ENCODE assay signal across 25 cellular contexts in the genomic region with DNA sequence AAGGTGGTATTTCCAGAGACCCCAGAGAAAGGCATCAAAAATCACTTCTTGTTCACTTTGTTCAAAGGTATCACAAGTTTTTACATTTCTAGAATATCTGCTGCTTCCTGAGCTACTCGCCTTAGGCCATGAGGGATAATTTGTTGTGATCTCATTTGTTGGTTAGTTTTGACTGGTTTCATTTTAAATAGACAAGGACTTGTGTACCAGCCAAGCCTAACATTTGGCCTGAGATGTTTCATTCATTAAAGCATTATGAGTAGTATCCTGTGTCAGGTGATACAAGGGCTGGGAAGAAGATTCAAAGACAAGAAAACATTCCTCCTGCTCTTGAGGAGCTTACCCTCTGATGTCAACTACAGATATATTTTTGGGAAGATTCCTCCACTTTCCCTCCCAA.
"Had no signal": no experiment of that assay in that cellular context is flagged by ENCODE, and none has a peak within 500 bp of the region (broad histone marks: within the 10 kb centered on the region; RNA-seq: fewer than 3 reads in every experiment).

No MANE protein-coding gene starts in this region.

- H3K4me3 Mint-ChIP-seq: activated B cell treated with CpG ODN at 0.5 μM for 24 hours; activated CD4-positive, alpha-beta memory T cell treated with anti-CD3 and anti-CD28 coated beads for 36 hours; activated CD4-positive, alpha-beta T cell treated with anti-CD3 and anti-CD28 coated beads, Interleukin-2, amount 10 ng/mL, durations not matched to agents 7 days and 5 days; activated naive CD8-positive, alpha-beta T cell treated with anti-CD3 and anti-CD28 coated beads, Interleukin-2, amount 50 U/mL, for 24 hours; activated T-cell treated with anti-CD3 and anti-CD28 coated beads, Interleukin-2, amount 50 U/mL, for 4 hours; T-cell had no signal

- H3K27ac ChIP-seq: brain microvascular endothelial cell, cardiac muscle cell, Peyer's patch, SJSA1 had no signal

- ATAC-seq: activated naive CD4-positive, alpha-beta T cell treated with anti-CD3 and anti-CD28 coated beads, Interleukin-2, amount 50 U/mL, for 72 hours; activated naive CD8-positive, alpha-beta T cell treated with anti-CD3 and anti-CD28 coated beads, Interleukin-2, amount 50 U/mL, for 24 hours; activated T-cell treated with anti-CD3 and anti-CD28 coated beads, Interleukin-2, amount 50 U/mL, for 4 hours; T-cell had no signal

- DNase-seq: activated B cell treated with CpG ODN at 0.5 μM for 24 hours; activated CD4-positive, alpha-beta memory T cell treated with anti-CD3 and anti-CD28 coated beads for 36 hours; activated CD4-positive, alpha-beta T cell treated with anti-CD3 and anti-CD28 coated beads for 1 hour; activated CD4-positive, alpha-beta T cell treated with anti-CD3 and anti-CD28 coated beads, Interleukin-2, amount 10 ng/mL, durations not matched to agents 7 days and 5 days; activated CD8-positive, alpha-beta memory T cell treated with anti-CD3 and anti-CD28 coated beads for 24 hours; activated effector memory CD4-positive, alpha-beta T cell treated with anti-CD3 and anti-CD28 coated beads, Interleukin-2, amount 50 U/mL, for 16 hours; activated naive CD4-positive, alpha-beta T cell treated with Interleukin-2 at 50 U/mL for 16 hours; activated naive CD8-positive, alpha-beta T cell treated with anti-CD3 and anti-CD28 coated beads, Interleukin-2, amount 50 U/mL, for 24 hours; activated T-cell treated with anti-CD3 and anti-CD28 coated beads, Interleukin-2, amount 50 U/mL, for 4 hours; MG63; NCI-H1105; NCI-H1436; NCI-H1694 treated with DMSO at 0.1 percent for 48 hours; NCI-H2029 treated with DMSO at 0.1 percent for 48 hours; NCI-H510A treated with DMSO at 0.1 percent for 48 hours; NCI-H69; Peyer's patch; SHP77; T-cell; T-helper 2 cell; T1000 had no signal

- H3K27ac Mint-ChIP-seq: activated B cell treated with CpG ODN at 0.5 μM for 24 hours; activated CD4-positive, alpha-beta memory T cell treated with anti-CD3 and anti-CD28 coated beads for 36 hours; activated CD4-positive, alpha-beta T cell treated with anti-CD3 and anti-CD28 coated beads, Interleukin-2, amount 10 ng/mL, durations not matched to agents 7 days and 5 days; activated naive CD4-positive, alpha-beta T cell treated with anti-CD3 and anti-CD28 coated beads, Interleukin-2, amount 50 U/mL, for 72 hours; activated naive CD8-positive, alpha-beta T cell treated with anti-CD3 and anti-CD28 coated beads, Interleukin-2, amount 50 U/mL, for 24 hours; T-cell had no signal

- H3K36me3 ChIP-seq: brain microvascular endothelial cell, cardiac muscle cell, MG63, Peyer's patch, SJSA1 had no signal

- H3K4me3 ChIP-seq: cardiac muscle cell, MG63, Peyer's patch, SJSA1 had no signal

- H3K4me1 Mint-ChIP-seq: activated B cell treated with CpG ODN at 0.5 μM for 24 hours; activated CD4-positive, alpha-beta T cell treated with anti-CD3 and anti-CD28 coated beads, Interleukin-2, amount 10 ng/mL, durations not matched to agents 7 days and 5 days; activated naive CD8-positive, alpha-beta T cell treated with anti-CD3 and anti-CD28 coated beads, Interleukin-2, amount 50 U/mL, for 24 hours; T-cell had no signal

- H3K9me3 ChIP-seq: Peyer's patch, SJSA1 had no signal

- H3K4me1 ChIP-seq: Peyer's patch, SJSA1 had no signal

- H3K36me3 Mint-ChIP-seq: activated CD4-positive, alpha-beta memory T cell treated with anti-CD3 and anti-CD28 coated beads for 36 hours; activated naive CD4-positive, alpha-beta T cell treated with anti-CD3 and anti-CD28 coated beads, Interleukin-2, amount 50 U/mL, for 72 hours; T-cell had no signal

- H3K27me3 Mint-ChIP-seq: activated B cell treated with CpG ODN at 0.5 μM for 24 hours; activated CD4-positive, alpha-beta memory T cell treated with anti-CD3 and anti-CD28 coated beads for 36 hours; activated naive CD8-positive, alpha-beta T cell treated with anti-CD3 and anti-CD28 coated beads, Interleukin-2, amount 50 U/mL, for 24 hours had no signal

- H3K9me3 Mint-ChIP-seq: activated CD4-positive, alpha-beta T cell treated with anti-CD3 and anti-CD28 coated beads, Interleukin-2, amount 10 ng/mL, durations not matched to agents 7 days and 5 days; activated naive CD8-positive, alpha-beta T cell treated with anti-CD3 and anti-CD28 coated beads, Interleukin-2, amount 50 U/mL, for 24 hours had no signal

- H3K27me3 ChIP-seq: brain microvascular endothelial cell, cardiac muscle cell, MG63, Peyer's patch, SJSA1 had no signal
